Comparison of ENCODE assay signal across 8 cellular contexts in genomic region chrX:101659601-101660063, GRCh38. TPM values are rescaled to one million over a fixed set of nuclear protein-coding genes. Genes with fewer than 3 reads are reported as not detected.
DNase-seq lines count a peak whose midpoint lies in the region; ATAC-seq and TF ChIP-seq lines count a peak whose summit lies in the region.

Gene ARMCX2 (minus strand): TSS chrX:101659850. CDS start chrX:101657588, 2,262 bp downstream.

- H3K27me3 ChIP-seq in OCI-LY1 (ENCODE audit: insufficient read depth, low read length) = no peaks in the 10 kb centered on the region

- ATAC-seq in GM18498 (IDR thresholded peaks at IDR 0.05; ENCODE audit: unreplicated experiment) = peak; percentile 54
- peak; percentile 76 for ATAC-seq in HG02885 (IDR thresholded peaks at IDR 0.05; ENCODE audit: poor library complexity, unreplicated experiment)

- no TSS peak for BruUV-seq in Calu3 (replicated peaks; lab: Mats Ljungman, UMichigan)

- H3K9me2 ChIP-seq in OCI-LY1 (ENCODE audit: low read depth, low read length) = no peaks in the 10 kb centered on the region

- H3K36me3 ChIP-seq in OCI-LY1 (ENCODE audit: insufficient read depth, low read length) = no peaks in the 10 kb centered on the region

- no peaks in the 10 kb centered on the region for H4K20me1 ChIP-seq in OCI-LY1 (ENCODE audit: insufficient read depth, low read length)

- no peak for TF ChIP-seq CTCF in OCI-LY1 (IDR thresholded peaks at IDR 0.05; ENCODE audit: low read length)
- no peak for TF ChIP-seq CTCF in Calu3 (IDR thresholded peaks at IDR 0.05; ENCODE audit: unreplicated experiment)

- no peak within 1 kb of the TSS for H3K27ac Mint-ChIP-seq in Calu3 (ENCODE audit: unreplicated experiment)

- peak within 1 kb of the TSS; percentile 60 for H3K4me3 ChIP-seq in OCI-LY1 (ENCODE audit: low read depth, low read length, poor library complexity, severe bottlenecking)

- H3K36me3 Mint-ChIP-seq in Calu3 (ENCODE audit: insufficient read depth, unreplicated experiment) = no peaks in the 10 kb centered on the region

- H3K79me2 ChIP-seq in OCI-LY1 (ENCODE audit: insufficient read depth, low read length) = no peaks in the 10 kb centered on the region

- peaks cover 54% of the 10 kb centered on the region for H3K27me3 Mint-ChIP-seq in Calu3 (ENCODE audit: unreplicated experiment)

- H3K27ac ChIP-seq in OCI-LY1 (ENCODE audit: low read depth, low read length, poor library complexity, severe bottlenecking) = no peak within 1 kb of the TSS

- CTCF ChIA-PET in Calu3 (lab: Charles Lee) = no interaction called here

- H3K4me2 ChIP-seq in OCI-LY1 (ENCODE audit: low read length) = peak within 1 kb of the TSS; percentile 68

- H3K4me3 Mint-ChIP-seq in Calu3 (ENCODE audit: low read depth, unreplicated experiment) = no peak within 1 kb of the TSS

- H3K4me1 Mint-ChIP-seq in Calu3 (ENCODE audit: low read depth, unreplicated experiment) = no peaks in the 10 kb centered on the region

- no peaks in the 10 kb centered on the region for H3F3A ChIP-seq in OCI-LY1 (ENCODE audit: insufficient read depth, low read length)

- DNase-seq in dermis microvascular lymphatic vessel endothelial cell (ENCODE audit: low read depth in 2 of 2) (peak; percentile 33 to 57), left kidney (ENCODE audit: low read depth, low spot score) (peak; percentile 80), Calu3 (no peak), 8988T (no peak)
- peak; percentile 28 for DNase-seq in stimulated activated CD8-positive, alpha-beta memory T cell treated with anti-CD3 and anti-CD28 coated beads, Interleukin-4, amount 100 ng/mL, for 48 hours

- H2AFZ ChIP-seq in OCI-LY1 (ENCODE audit: low read length) = no peak within 1 kb of the TSS

- H3K9me3 Mint-ChIP-seq in Calu3 (ENCODE audit: low read depth, unreplicated experiment) = no peaks in the 10 kb centered on the region

- no peaks in the 10 kb centered on the region for H3K9me3 ChIP-seq in OCI-LY1 (ENCODE audit: low read length)

- H3K4me1 ChIP-seq in OCI-LY1 (ENCODE audit: insufficient read depth, low read length, severe bottlenecking) = peaks cover 14% of the 10 kb centered on the region

- H3K9ac ChIP-seq in OCI-LY1 (ENCODE audit: low read length) = peak within 1 kb of the TSS; percentile 51

- intact Hi-C loops in Calu3 (cut with micrococcal nuclease; ENCODE audit: unreplicated experiment) = no loop called here

RNA-seq across cellular contexts. Expression of gene ARMCX2, which starts in this region (rescaled TPM):
- total RNA-seq in dermis microvascular lymphatic vessel endothelial cell (29.7 and 51.2 TPM in 2 replicates), Calu3 (2022) (not detected in 2 replicates)

Comparison
In these comparisons a context has a peak if more than half of its experiments do, and no peak if none do; other contexts are left out.
1. RNA of gene ARMCX2 (total RNA-seq): 29.7 to 51.2 TPM in dermis microvascular lymphatic vessel endothelial cell; not detected in Calu3; every median in the first group is over 10 times any median in the second.
2. DNase-seq: peak in dermis microvascular lymphatic vessel endothelial cell (2 of 2), left kidney (single experiment) and stimulated activated CD8-positive, alpha-beta memory T cell treated with anti-CD3 and anti-CD28 coated beads, Interleukin-4, amount 100 ng/mL, for 48 hours (single experiment); none in Calu3 (single experiment) and 8988T (single experiment).